Comparison of ENCODE assay signal across 8 cellular contexts in the genomic region with DNA sequence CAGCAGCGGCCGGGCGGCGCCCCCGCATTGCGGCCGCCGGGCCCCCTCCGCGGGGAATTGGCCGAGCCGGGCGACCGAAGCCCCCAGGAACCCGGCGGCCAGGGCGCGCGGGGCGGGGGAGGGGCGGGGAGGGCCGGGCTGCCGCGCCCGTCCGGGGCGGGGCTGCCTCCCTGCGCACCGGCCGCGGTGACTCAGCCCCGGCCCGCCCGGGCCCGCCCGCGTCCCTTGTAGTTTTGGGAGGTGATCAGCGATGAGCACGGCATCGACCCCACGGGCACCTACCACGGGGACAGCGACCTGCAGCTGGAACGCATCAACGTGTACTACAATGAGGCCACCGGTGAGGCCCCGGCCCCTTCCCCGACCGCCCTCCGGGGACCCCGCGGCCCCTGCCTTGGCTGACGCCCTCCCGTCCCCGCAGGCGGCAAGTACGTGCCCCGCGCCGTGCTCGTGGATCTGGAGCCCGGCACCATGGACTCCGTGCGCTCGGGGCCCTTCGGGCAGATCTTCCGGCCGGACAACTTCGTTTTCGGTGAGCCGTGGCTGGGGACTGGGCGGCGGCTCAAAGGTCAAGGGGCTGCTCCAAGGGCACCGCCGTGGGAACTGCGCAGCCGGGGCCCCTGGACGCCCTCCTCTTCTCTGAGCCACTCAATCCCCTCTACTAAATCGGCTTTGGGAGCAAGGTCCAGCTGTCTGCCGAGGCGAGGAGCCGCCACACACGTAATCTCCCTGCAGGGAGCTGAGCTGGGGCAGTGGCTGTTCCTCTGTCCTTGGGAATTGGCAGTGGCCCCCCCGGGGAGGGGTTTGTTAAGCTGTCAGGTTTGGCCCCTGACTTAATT. TPM values are rescaled to one million over a fixed set of nuclear protein-coding genes. Genes with fewer than 3 reads are reported as not detected.
DNase-seq lines count a peak whose midpoint lies in the region; ATAC-seq, FAIRE-seq and TF ChIP-seq lines count a peak whose summit lies in the region.

No MANE protein-coding gene starts in this region.

- H3K36me3 Mint-ChIP-seq in CD8-positive, alpha-beta T cell, result peaks cover 19% of the 10 kb centered on the region

- peak overlapping the region; percentile 68 for H3K4me3 ChIP-seq in CD8-positive, alpha-beta T cell (ENCODE audit: low read depth, low read length)
- H3K4me3 ChIP-seq in HAP-1, result peak overlapping the region; percentile 82
- peak overlapping the region; percentile 97 for H3K4me3 ChIP-seq in OCI-LY3 (ENCODE audit: low read length)
- peak overlapping the region; percentile 73 to 81 for H3K4me3 ChIP-seq in prostate gland

- peak overlapping the region; percentile 71 for H3K27ac Mint-ChIP-seq in CD8-positive, alpha-beta T cell

- WGBS in prostate gland, result under 1% methylated on average over 57 of the region's 84 CpGs

- peak overlapping the region; percentile 48 for H3K27ac ChIP-seq in CD8-positive, alpha-beta T cell (ENCODE audit: low read depth, low read length)
- H3K27ac ChIP-seq in OCI-LY3 (ENCODE audit: low read length), result peak overlapping the region; percentile 63
- H3K27ac ChIP-seq in prostate gland, result peak overlapping the region; percentile 86 to 92

- peak overlapping the region; percentile 91 for H3K9ac ChIP-seq in OCI-LY3 (ENCODE audit: low read length)

- no peaks in the 10 kb centered on the region for H3K9me3 Mint-ChIP-seq in CD8-positive, alpha-beta T cell

- POLR2A ChIA-PET in CD8-positive, alpha-beta T cell (lab: Charles Lee), result interaction anchor here (0.6 to 5.8 kb wide), 16 partner anchors 13 to 1135 kb away, joined by 3 to 80 read pairs (median 4); partner anchors contain the start of genes CYSRT1, EXD3, MAN1B1 and MRPL41

- TF ChIP-seq POLR2A in prostate gland (IDR thresholded peaks at IDR 0.05), result no peak

- H3K27me3 ChIP-seq in CD8-positive, alpha-beta T cell (ENCODE audit: insufficient read depth, low read length), result no peaks in the 10 kb centered on the region
- H3K27me3 ChIP-seq in HAP-1 (ENCODE audit: low read depth), result no peaks in the 10 kb centered on the region
- H3K27me3 ChIP-seq in OCI-LY3 (ENCODE audit: low read depth, low read length), result no peaks in the 10 kb centered on the region
- H3K27me3 ChIP-seq in prostate gland (replicated peaks; ENCODE audit: insufficient read depth), result no peaks in the 10 kb centered on the region

- H3K4me1 Mint-ChIP-seq in CD8-positive, alpha-beta T cell (ENCODE audit: low read depth), result peaks cover 23% of the 10 kb centered on the region

- peak overlapping the region; percentile 91 for H3K4me3 Mint-ChIP-seq in CD8-positive, alpha-beta T cell

- no peak overlapping the region for H2AFZ ChIP-seq in OCI-LY3 (ENCODE audit: low read depth, low read length)

- H3K79me2 ChIP-seq in OCI-LY3 (ENCODE audit: low read length), result peaks cover 47% of the 10 kb centered on the region

- FAIRE-seq in urothelium cell line (lab: Jason Lieb, UNC), result no peak

- in situ Hi-C loops in HAP-1 (cut with MboI; ENCODE audit: low sequenced_read_pairs), result loop anchor here (25.0 kb wide), 1 partner anchor 454 kb away; the partner anchor contains the start of genes CCDC183 and TMEM141

- H3K36me3 ChIP-seq in CD8-positive, alpha-beta T cell (ENCODE audit: insufficient read depth, low read length), result peaks cover 16% of the 10 kb centered on the region
- H3K36me3 ChIP-seq in HAP-1 (replicated peaks) (peaks cover 30% of the 10 kb centered on the region), OCI-LY3 (replicated peaks; ENCODE audit: low read depth, low read length) (peaks cover 20% of the 10 kb centered on the region), prostate gland (peaks cover 0 to 11% of the 10 kb centered on the region in 2 donors)

- TF ChIP-seq CTCF in CD8-positive, alpha-beta T cell (IDR thresholded peaks at IDR 0.05), result no peak
- TF ChIP-seq CTCF in OCI-LY3 (IDR thresholded peaks at IDR 0.05; ENCODE audit: low read depth, low read length) (no peak), prostate gland (IDR thresholded peaks at IDR 0.05) (no peak)

- intact Hi-C loops in CD8-positive, alpha-beta T cell (cut with DNase I, micrococcal nuclease), result loop anchor here (1.0 to 5.0 kb wide), 11 partner anchors 14 to 1134 kb away; partner anchors contain the start of genes ANAPC2 (in 2 of the 2), SSNA1 (in 2 of the 2), TMEM141 (in 2 of the 2) and TPRN (in 2 of the 2)
- intact Hi-C loops in prostate gland (cut with DNase I), result loop anchor here (2.0 kb wide), 1 partner anchor 13 kb away; the partner anchor contains the start of gene NELFB

- peak overlapping the region; percentile 95 for H3K4me2 ChIP-seq in OCI-LY3 (ENCODE audit: low read length)

- no peaks in the 10 kb centered on the region for H3K9me3 ChIP-seq in CD8-positive, alpha-beta T cell (ENCODE audit: low read length)
- H3K9me3 ChIP-seq in HAP-1, result no peaks in the 10 kb centered on the region
- H3K9me3 ChIP-seq in OCI-LY3 (ENCODE audit: insufficient read depth, low read length), result no peaks in the 10 kb centered on the region
- no peaks in the 10 kb centered on the region for H3K9me3 ChIP-seq in prostate gland

- peak; percentile 15 for ATAC-seq in CD8-positive, alpha-beta T cell

- peak; percentile 28 to 81 (median 69) for DNase-seq in CD8-positive, alpha-beta T cell
- no peak for DNase-seq in HAP-1 (ENCODE audit: low spot score in 2 of 2)
- DNase-seq in activated gamma-delta T cell treated with anti-CD3 and anti-CD28 coated beads, Interleukin-2, amount 50 U/mL, for 16 hours (ENCODE audit: low read depth), result peak; percentile 57
- peak; percentile 68 for DNase-seq in glomerular visceral epithelial cell (ENCODE audit: extremely low spot score)
- DNase-seq in prostate gland (ENCODE audit: low spot score), result no peak
- DNase-seq in urothelium cell line (ENCODE audit: low spot score), result peak; percentile 76
- DNase-seq in NCI-H446 treated with DMSO at 0.1 percent for 48 hours (lab: John Stamatoyannopoulos, UW), result no peak

- peaks cover 31% of the 10 kb centered on the region for H3K4me1 ChIP-seq in CD8-positive, alpha-beta T cell (ENCODE audit: insufficient read depth, low read length)
- H3K4me1 ChIP-seq in HAP-1, result peaks cover 9% of the 10 kb centered on the region
- H3K4me1 ChIP-seq in OCI-LY3 (ENCODE audit: low read length), result peaks cover 24% of the 10 kb centered on the region
- H3K4me1 ChIP-seq in prostate gland (replicated peaks), result peaks cover 27% of the 10 kb centered on the region

- H3K27me3 Mint-ChIP-seq in CD8-positive, alpha-beta T cell (ENCODE audit: low read depth), result no peaks in the 10 kb centered on the region

- peaks cover 26% of the 10 kb centered on the region for H4K20me1 ChIP-seq in OCI-LY3 (ENCODE audit: insufficient read depth, low read length)

- CTCF ChIA-PET in CD8-positive, alpha-beta T cell (lab: Charles Lee), result interaction anchor here (1.2 to 1.8 kb wide), 3 partner anchors 13 to 155 kb away, joined by 3 to 5 read pairs (median 3); partner anchors contain the start of genes MAN1B1 and NELFB

RNA-seq across cellular contexts. Expression of gene TUBB4B, which starts 0.6 kb away (rescaled TPM):
- 100 to 1,000 TPM; 114 to 120 TPM for total RNA-seq in CD8-positive, alpha-beta T cell
- total RNA-seq in prostate gland, result 100 to 1,000 TPM; 279 to 484 TPM

RNA-seq across cellular contexts. Expression of gene STPG3, which starts 9.4 kb away (rescaled TPM):
- under 1 TPM in 1 of 2 experiments, not detected in 1; 0.30 TPM for total RNA-seq in CD8-positive, alpha-beta T cell
- total RNA-seq in prostate gland, result 1 to 10 TPM in 1 of 2 donors, not detected in 1; 4.2 TPM

RNA-seq across cellular contexts. Expression of gene SLC34A3, which starts 11.0 kb away (rescaled TPM):
- total RNA-seq in CD8-positive, alpha-beta T cell, result not detected
- under 1 TPM in 1 of 2 donors, not detected in 1; 0.57 TPM for total RNA-seq in prostate gland

RNA-seq across cellular contexts. Expression of gene NELFB, which starts 13.4 kb away (rescaled TPM):
- total RNA-seq in CD8-positive, alpha-beta T cell, result 10 to 100 TPM; 17.1 to 17.6 TPM
- total RNA-seq in prostate gland, result 10 to 100 TPM; 44.9 to 82.1 TPM

RNA-seq across cellular contexts. Expression of gene RNF224, which starts 14.4 kb away (rescaled TPM):
- not detected for total RNA-seq in CD8-positive, alpha-beta T cell
- not detected for total RNA-seq in prostate gland

Comparison
In these comparisons a context has a peak if more than half of its experiments do, and no peak if none do; other contexts are left out.
1. DNase-seq: peak in CD8-positive, alpha-beta T cell (7 of 7), activated gamma-delta T cell treated with anti-CD3 and anti-CD28 coated beads, Interleukin-2, amount 50 U/mL, for 16 hours (single experiment), glomerular visceral epithelial cell (single experiment) and urothelium cell line (single experiment); none in HAP-1 (0 of 2), prostate gland (single experiment) and NCI-H446 treated with DMSO at 0.1 percent for 48 hours (single experiment).
2. Peak in every context shown above with its lines, with median percentiles within 50 percentile points of each other: H3K27ac ChIP-seq and H3K4me3 ChIP-seq.